Comparison of ENCODE assay signal across 25 cellular contexts in genomic region chr5:13328316-13328715, GRCh38.
"Had no signal": no experiment of that assay in that cellular context is flagged by ENCODE, and none has a peak within 500 bp of the region (broad histone marks: within the 10 kb centered on the region; RNA-seq: fewer than 3 reads in every experiment).

No MANE protein-coding gene starts in this region.

- H3K27me3 ChIP-seq: brain microvascular endothelial cell, heart left ventricle, left lung, tibial nerve had no signal

- H3K36me3 ChIP-seq: brain microvascular endothelial cell, heart left ventricle, left lung, lower lobe of right lung, tibial nerve had no signal

- H3K27ac ChIP-seq: brain microvascular endothelial cell, heart left ventricle, left lung, lower lobe of right lung, tibial nerve had no signal

- H3K4me1 ChIP-seq: heart left ventricle, left lung, lower lobe of right lung, tibial nerve had no signal

- H3K9me3 Mint-ChIP-seq: dendritic cell treated with granulocyte-macrophage colony-stimulating factor and Interleukin-4, amounts not matched to agents 40 ng/mL and 50 ng/mL, for 4 days; endodermal cell had no signal

- H3K4me3 Mint-ChIP-seq: activated CD4-positive, alpha-beta T cell treated with anti-CD3 and anti-CD28 coated beads for 36 hours; activated naive CD8-positive, alpha-beta T cell; dendritic cell treated with granulocyte-macrophage colony-stimulating factor and Interleukin-4, amounts not matched to agents 40 ng/mL and 50 ng/mL, for 4 days; endodermal cell; immature natural killer cell; natural killer cell treated with Interleukin-12 subunit alpha and Interleukin-12 subunit beta and Interleukin-15 and Interleukin-18, amount 100 ng/mL, for 72 hours; T-helper 2 cell treated with Interferon-gamma antibody and Interleukin-4, amounts not matched to agents 5 μg/mL and 100 μg/mL, for 36 hours had no signal

- H3K9me3 ChIP-seq: lower lobe of right lung had no signal

- H3K4me1 Mint-ChIP-seq: activated CD4-positive, alpha-beta T cell treated with anti-CD3 and anti-CD28 coated beads for 36 hours; endodermal cell; immature natural killer cell had no signal

- DNase-seq: activated CD4-positive, alpha-beta T cell treated with anti-CD3 and anti-CD28 coated beads for 36 hours; activated CD4-positive, alpha-beta T cell treated with anti-CD3 and anti-CD28 coated beads, Interleukin-2, amount 50 U/mL, for 4 hours; activated CD4-positive, CD25-positive, alpha-beta regulatory T cell; activated CD8-positive, alpha-beta memory T cell treated with anti-CD3 and anti-CD28 coated beads for 24 hours; activated effector memory CD4-positive, alpha-beta T cell treated with Interleukin-2 at 50 U/mL for 16 hours; activated naive CD4-positive, alpha-beta T cell treated with Interleukin-2 at 50 U/mL for 16 hours; aorta; brain microvascular endothelial cell; endodermal cell; foreskin fibroblast; heart left ventricle; hypothalamus; immature natural killer cell; left lung; lower lobe of right lung; mucosa of descending colon; right cardiac atrium; stimulated activated CD4-positive, alpha-beta T cell treated with anti-CD3 and anti-CD28 coated beads, Interleukin-2, amount 100 ng/mL, for 48 hours; stimulated activated naive CD4-positive, alpha-beta T cell treated with Interleukin-2 at 50 U/mL for 16 hours had no signal

- H3K27me3 Mint-ChIP-seq: activated CD4-positive, alpha-beta T cell treated with anti-CD3 and anti-CD28 coated beads for 36 hours; activated naive CD8-positive, alpha-beta T cell; dendritic cell treated with granulocyte-macrophage colony-stimulating factor and Interleukin-4, amounts not matched to agents 40 ng/mL and 50 ng/mL, for 4 days; natural killer cell treated with Interleukin-12 subunit alpha and Interleukin-12 subunit beta and Interleukin-15 and Interleukin-18, amount 100 ng/mL, for 72 hours had no signal

- H3K36me3 Mint-ChIP-seq: activated naive CD8-positive, alpha-beta T cell; immature natural killer cell; natural killer cell treated with Interleukin-12 subunit alpha and Interleukin-12 subunit beta and Interleukin-15 and Interleukin-18, amount 100 ng/mL, for 72 hours had no signal

- H3K4me3 ChIP-seq: heart left ventricle, left lung, lower lobe of right lung, mucosa of descending colon, tibial nerve had no signal

- ATAC-seq: activated CD4-positive, alpha-beta T cell treated with anti-CD3 and anti-CD28 coated beads for 36 hours; esophagus mucosa; heart left ventricle; left lung; lower lobe of right lung; mucosa of descending colon; natural killer cell treated with Interleukin-12 subunit alpha and Interleukin-12 subunit beta and Interleukin-15 and Interleukin-18, amount 100 ng/mL, for 72 hours; right cardiac atrium had no signal

- H3K27ac Mint-ChIP-seq: activated CD4-positive, alpha-beta T cell treated with anti-CD3 and anti-CD28 coated beads for 36 hours; activated naive CD8-positive, alpha-beta T cell; dendritic cell treated with granulocyte-macrophage colony-stimulating factor and Interleukin-4, amounts not matched to agents 40 ng/mL and 50 ng/mL, for 4 days; endodermal cell; immature natural killer cell; natural killer cell treated with Interleukin-12 subunit alpha and Interleukin-12 subunit beta and Interleukin-15 and Interleukin-18, amount 100 ng/mL, for 72 hours; T-helper 2 cell treated with Interferon-gamma antibody and Interleukin-4, amounts not matched to agents 5 μg/mL and 100 μg/mL, for 36 hours had no signal
